1 cellular context compared by ENCODE assay signal in the genomic region with DNA sequence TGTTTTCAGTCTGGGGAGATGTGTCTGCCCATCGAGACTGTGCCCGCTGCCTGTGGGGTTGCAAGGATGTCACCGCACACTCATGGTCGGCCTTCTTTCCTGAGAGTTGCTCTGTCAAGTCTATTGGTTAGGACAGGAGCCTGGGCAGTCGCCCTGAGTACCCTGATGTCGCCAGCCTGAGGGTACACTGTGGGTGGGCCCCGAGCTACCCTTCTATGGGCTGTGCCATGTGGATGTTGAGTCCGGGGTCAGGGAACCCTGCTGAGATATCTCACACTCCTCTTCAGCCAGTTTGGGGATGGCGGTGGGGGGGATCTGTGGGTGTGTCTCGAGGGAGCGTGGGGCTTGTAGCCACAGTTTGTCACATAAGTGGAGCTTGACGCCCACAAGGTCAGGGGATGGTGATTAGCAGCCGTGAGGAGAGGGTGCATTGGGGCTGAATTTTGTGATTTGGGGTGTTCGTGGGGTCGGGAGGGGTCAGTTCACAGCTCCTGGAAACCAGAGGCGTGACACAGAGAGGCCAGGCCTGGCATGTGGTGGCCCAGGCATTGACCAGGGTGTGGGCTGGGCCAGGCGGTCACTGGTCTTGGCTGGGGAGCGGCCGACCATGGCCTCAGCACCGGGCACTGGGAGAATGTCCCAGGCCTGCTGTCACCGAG.
TF ChIP-seq lines count a peak whose summit lies in the region.

No MANE protein-coding gene starts in this region.

TF ChIP-seq in GM23338, 12 proteins besides CTCF, POLR2A, EP300 and RAD21 (continued from another document):
- no peak for TF ChIP-seq ZNF462 (CRISPR knock-in tag; IDR thresholded peaks at IDR 0.05)
